Comparison of ENCODE assay signal across 8 cellular contexts in genomic region chr4:47485047-47485692, GRCh38. TPM values are rescaled to one million over a fixed set of nuclear protein-coding genes. Genes with fewer than 3 reads are reported as not detected.
DNase-seq lines count a peak whose midpoint lies in the region; ATAC-seq and TF ChIP-seq lines count a peak whose summit lies in the region.

ATP10D (plus strand) TSS chr4:47485275; CDS start chr4:47512541, 27,266 bp downstream.

- TF ChIP-seq POLR2A in vagina (IDR thresholded peaks at IDR 0.05) = peak in 1 of 2 donors; percentile 87

- peak in 1 of 3 experiments; percentile 16 for TF ChIP-seq CTCF in vagina (IDR thresholded peaks at IDR 0.05)

- no peaks in the 10 kb centered on the region for H3K27me3 ChIP-seq in rectal smooth muscle tissue (ENCODE audit: control insufficient read depth, insufficient read depth, low read length)
- no peaks in the 10 kb centered on the region for H3K27me3 ChIP-seq in vagina

- H3K36me3 ChIP-seq in rectal smooth muscle tissue (ENCODE audit: control insufficient read depth, insufficient read depth, low read length) = no peaks in the 10 kb centered on the region
- no peaks in the 10 kb centered on the region for H3K36me3 ChIP-seq in vagina

- no peaks in the 10 kb centered on the region for H3K9me3 ChIP-seq in vagina

- intact Hi-C loops in vagina (cut with DNase I) = no loop called here

- H3K27ac ChIP-seq in rectal smooth muscle tissue (ENCODE audit: low read depth, low read length) (peak within 1 kb of the TSS; percentile 89), vagina (peak within 1 kb of the TSS; percentile 93)

- H3K9ac ChIP-seq in rectal smooth muscle tissue (ENCODE audit: low read length) = peak within 1 kb of the TSS; percentile 76

- peak; percentile 94 for ATAC-seq in GM18502 (IDR thresholded peaks at IDR 0.05; ENCODE audit: poor library complexity, unreplicated experiment)
- ATAC-seq in HG02884 (IDR thresholded peaks at IDR 0.05; ENCODE audit: unreplicated experiment) = peak; percentile 95

- H3K4me1 ChIP-seq in rectal smooth muscle tissue (ENCODE audit: control insufficient read depth, insufficient read depth, low read length) (peaks cover 4% of the 10 kb centered on the region), vagina (peaks cover 47% of the 10 kb centered on the region)

- H3K4me3 ChIP-seq in rectal smooth muscle tissue (ENCODE audit: low read length) (peak within 1 kb of the TSS; percentile 87), vagina (peak within 1 kb of the TSS; percentile 48 to 67)

- DNase-seq in NCI-H146 treated with DMSO at 0.1 percent for 48 hours (lab: John Stamatoyannopoulos, UW; ENCODE audit: unreplicated experiment) (peak; percentile 73), T-helper 9 cell (peak; percentile 63), astrocyte of the hippocampus (ENCODE audit: low read depth, low spot score) (peak; percentile 98), hepatic stellate cell (ENCODE audit: low spot score) (peak; percentile 72), vagina (ENCODE audit: extremely low spot score in 2 of 2) (peak in 1 of 2 donors; percentile 97)

RNA-seq across cellular contexts. Expression of gene ATP10D, which starts in this region (rescaled TPM):
- total RNA-seq in vagina = 25.3 TPM
